In the genomic region with DNA sequence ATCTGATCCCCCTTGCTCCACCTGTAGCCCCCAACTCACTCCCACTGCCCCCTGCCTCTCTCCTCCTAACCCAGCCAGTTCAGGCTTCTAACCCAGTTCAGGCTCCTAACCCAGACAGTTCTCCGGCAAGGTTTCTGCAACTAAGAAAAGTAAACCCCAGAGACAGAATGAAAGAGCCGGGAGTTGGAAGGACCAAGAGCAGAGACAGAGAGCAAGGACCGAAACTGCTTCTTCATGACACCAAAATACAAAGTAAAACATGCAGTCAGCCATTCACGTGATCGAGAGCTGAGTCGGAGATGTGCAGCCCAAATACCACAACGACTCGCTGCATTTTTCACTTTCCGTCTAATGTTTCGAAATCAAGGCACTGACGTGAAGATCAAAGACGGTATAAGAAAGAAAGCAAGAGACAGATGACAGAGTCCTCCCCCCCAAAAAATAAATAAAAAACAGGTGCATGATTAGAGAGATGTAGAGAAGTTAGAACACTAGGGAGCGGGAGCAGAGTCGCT, we compare ENCODE assay signal across 8 cellular contexts.
DNase-seq lines count a peak whose midpoint lies in the region; ATAC-seq lines count a peak whose summit lies in the region.

No MANE protein-coding gene starts in this region.

- ATAC-seq in HG03520 (IDR thresholded peaks at IDR 0.05; ENCODE audit: unreplicated experiment): peak; percentile 47

- peak; percentile 60 for DNase-seq in activated CD4-positive, CD25-positive, alpha-beta regulatory T cell treated with anti-CD3 and anti-CD28 coated beads, Interleukin-2, amount 50 U/mL, for 16 hours (ENCODE audit: low read depth, low spot score)
- DNase-seq in activated CD4-positive, CD25-positive, alpha-beta regulatory T cell treated with anti-CD3 and anti-CD28 coated beads, Interleukin-2, amount 50 U/mL, for 72 hours: no peak
- DNase-seq in activated CD8-positive, alpha-beta memory T cell treated with anti-CD3 and anti-CD28 coated beads, Interleukin-2, amount 50 U/mL, for 4 hours: peak; percentile 56
- DNase-seq in islet precursor cell (peak; percentile 48), NCI-H345 treated with DMSO at 0.1 percent for 48 hours (lab: John Stamatoyannopoulos, UW; ENCODE audit: unreplicated experiment) (no peak), HUDEP-2 (lab: John Stamatoyannopoulos, UW; ENCODE audit: unreplicated experiment in 76 of 76) (no peak)
- peak; percentile 41 to 87 (median 72) for DNase-seq in stimulated activated naive CD4-positive, alpha-beta T cell (lab: John Stamatoyannopoulos, UW)

Comparison
In these comparisons a context has a peak if more than half of its experiments do, and no peak if none do; other contexts are left out.
1. DNase-seq: peak in activated CD4-positive, CD25-positive, alpha-beta regulatory T cell treated with anti-CD3 and anti-CD28 coated beads, Interleukin-2, amount 50 U/mL, for 16 hours (single experiment), activated CD8-positive, alpha-beta memory T cell treated with anti-CD3 and anti-CD28 coated beads, Interleukin-2, amount 50 U/mL, for 4 hours (single experiment), islet precursor cell (single experiment) and stimulated activated naive CD4-positive, alpha-beta T cell (6 of 6); none in activated CD4-positive, CD25-positive, alpha-beta regulatory T cell treated with anti-CD3 and anti-CD28 coated beads, Interleukin-2, amount 50 U/mL, for 72 hours (single experiment), NCI-H345 treated with DMSO at 0.1 percent for 48 hours (single experiment) and HUDEP-2 (0 of 76).